7 cellular contexts compared by ENCODE assay signal in the genomic region with DNA sequence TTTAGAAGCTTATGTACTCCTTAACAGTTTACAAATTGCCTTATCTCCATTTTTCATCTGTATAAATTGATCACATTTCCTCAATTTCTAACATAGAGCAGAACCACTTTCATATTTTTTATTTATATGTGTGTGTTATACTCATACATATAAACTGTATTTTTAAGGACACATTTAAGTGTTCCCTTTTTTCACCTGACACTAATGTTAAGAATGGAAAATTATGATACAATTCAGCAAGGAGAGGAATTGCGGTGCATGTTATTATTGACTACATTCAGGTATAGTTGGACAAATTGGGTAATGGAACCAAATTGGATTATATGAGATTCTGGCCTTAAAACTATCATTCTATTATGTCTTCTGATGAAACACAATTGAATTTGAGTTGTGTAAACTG.
"Had no signal": no experiment of that assay in that cellular context is flagged by ENCODE, and none has a peak within 500 bp of the region (broad histone marks: within the 10 kb centered on the region; RNA-seq: fewer than 3 reads in every experiment).

No MANE protein-coding gene starts in this region.

- DNase-seq: IMR-90, KBM-7, KG1 had no signal

- H3K27ac ChIP-seq: HL-60, KMS-11 had no signal

- H3K4me3 ChIP-seq: K562 had no signal

- ATAC-seq: HepG2, K562 had no signal
